ENCODE assay signal across 9 cellular contexts in the genomic region with DNA sequence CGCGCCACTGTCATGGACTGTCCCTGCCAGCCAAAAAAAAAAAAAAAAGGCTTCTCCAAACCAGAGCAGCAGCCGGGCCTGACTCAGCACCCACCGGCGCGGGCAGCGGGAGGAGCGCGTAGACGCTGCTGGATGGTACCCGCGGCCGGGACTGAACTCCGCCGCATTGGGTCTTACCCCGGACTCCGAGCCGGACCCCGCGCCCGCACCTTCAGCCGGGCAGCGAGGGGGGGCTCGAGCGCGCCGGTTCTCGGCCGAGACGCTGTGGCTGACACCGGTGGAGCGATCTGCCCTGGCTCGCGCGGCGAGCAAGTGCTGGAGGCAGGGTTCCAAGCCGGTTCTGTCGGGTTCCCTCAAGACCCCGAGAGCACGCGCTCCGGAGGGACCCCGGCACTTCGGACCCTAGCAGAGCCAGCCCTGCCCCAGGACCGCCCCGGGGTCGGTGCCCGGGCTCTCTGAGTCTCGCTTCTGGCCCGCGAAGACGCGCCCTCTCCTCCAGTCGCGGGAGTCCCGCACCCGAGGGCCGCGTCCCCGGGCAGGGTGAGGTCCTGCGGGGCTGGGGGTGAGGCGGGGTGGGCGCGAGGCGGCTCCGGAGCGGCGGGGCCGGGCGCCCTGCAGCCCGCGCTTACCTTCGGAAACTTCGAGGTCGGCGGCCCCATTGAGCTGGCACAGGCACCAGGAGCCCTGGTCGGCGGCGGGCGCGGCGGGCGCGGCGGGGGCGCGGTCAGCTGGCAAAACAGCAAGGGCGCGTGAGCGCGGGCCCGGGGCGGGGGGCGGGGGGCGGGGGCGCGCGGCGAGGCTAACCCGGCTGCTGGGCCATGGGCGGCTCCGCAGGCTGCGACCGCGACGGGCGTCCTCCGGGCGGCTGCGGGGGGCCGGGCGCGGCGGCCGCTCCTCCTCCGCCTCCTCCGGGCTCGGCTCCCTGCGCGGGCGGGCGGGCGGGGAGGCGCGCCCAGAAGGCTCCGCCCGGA. TPM values are rescaled to one million over a fixed set of nuclear protein-coding genes. Genes with fewer than 3 reads are reported as not detected.
A peak's percentile ranks its signal among the peaks of the same experiment; 100 is the strongest.
DNase-seq lines count a peak whose midpoint lies in the region; ATAC-seq, FAIRE-seq and TF ChIP-seq lines count a peak whose summit lies in the region.
"Had no signal": no experiment of that assay in that cellular context is flagged by ENCODE, and none has a peak within 500 bp of the region (broad histone marks: within the 10 kb centered on the region; RNA-seq: fewer than 3 reads in every experiment).

No MANE protein-coding gene starts in this region.

- H3K9ac ChIP-seq in H9 (ENCODE audit: extremely low read depth, insufficient read length, low read length) (no peak overlapping the region), mesenchymal stem cell (ENCODE audit: low read length) (no peak overlapping the region)
- H3K9ac ChIP-seq: KMS-11 had no signal

- peaks cover 4% of the 10 kb centered on the region for H3K23me2 ChIP-seq in H9 (ENCODE audit: insufficient read length, low read depth, low read length, poor library complexity, severe bottlenecking)

- no peak for TF ChIP-seq POLR2A in A549 (IDR thresholded peaks at IDR 0.05; ENCODE audit: low read length)

- no peak overlapping the region for H3T11ph ChIP-seq in H9 (ENCODE audit: low read length)

- no peaks in the 10 kb centered on the region for H3K9me3 ChIP-seq in A549
- no peaks in the 10 kb centered on the region for H3K9me3 ChIP-seq in H9 (ENCODE audit: control insufficient read depth, low read depth, low read length)
- H3K9me3 ChIP-seq in mesenchymal stem cell (ENCODE audit: control insufficient read depth, low read length): peaks cover 4% of the 10 kb centered on the region
- no peaks in the 10 kb centered on the region; the same call in 1 of the 2 replicates for H3K9me3 ChIP-seq in Caco-2

- DNase-seq in A549 (ENCODE audit: low read depth in 1 of 2, low spot score in 1 of 2) (peak in 1 of 2 experiments; percentile 43), H9 (no peak), coronary artery (ENCODE audit: low spot score) (no peak), mesenchymal stem cell (peak; percentile 7), Caco-2 (no peak), NOMO-1 (lab: John Stamatoyannopoulos, UW; ENCODE audit: unreplicated experiment in 2 of 2) (no peak), posterior vena cava (ENCODE audit: low spot score) (no peak)

- H3K4me1 Mint-ChIP-seq in H9 (peaks cover 6 to 19% of the 10 kb centered on the region in 2 experiments; a peak in 2 of 4 replicates), Caco-2 (ENCODE audit: low read depth, unreplicated experiment) (no peaks in the 10 kb centered on the region)

- H3K4me1 ChIP-seq in A549: peaks cover 6% of the 10 kb centered on the region
- no peaks in the 10 kb centered on the region for H3K4me1 ChIP-seq in H9 (ENCODE audit: insufficient read depth, low read length)
- H3K4me1 ChIP-seq in mesenchymal stem cell (ENCODE audit: control insufficient read depth, insufficient read depth, low read depth, low read length): peaks cover 18% of the 10 kb centered on the region
- no peaks in the 10 kb centered on the region for H3K4me1 ChIP-seq in Caco-2

- TF ChIP-seq CTCF in A549 (IDR thresholded peaks at IDR 0.05): no peak
- TF ChIP-seq CTCF in H9 (conservative IDR thresholded peaks at IDR 0.05): no peak
- TF ChIP-seq CTCF in coronary artery (IDR thresholded peaks at IDR 0.05): no peak
- no peak for TF ChIP-seq CTCF in Caco-2 (IDR thresholded peaks at IDR 0.05; ENCODE audit: insufficient read depth in 1 of 2, low read depth in 1 of 2, low read length in 1 of 2, severe bottlenecking in 1 of 2, unreplicated experiment in 1 of 2)

- no peak overlapping the region for H4K5ac ChIP-seq in H9 (ENCODE audit: insufficient read length, low read depth, low read length)

- H2BK15ac ChIP-seq in H9 (ENCODE audit: low read depth, low read length): no peak overlapping the region
- no peak overlapping the region for H2BK15ac ChIP-seq in mesenchymal stem cell (ENCODE audit: low read depth, poor library complexity, severe bottlenecking)

- ATAC-seq in A549: peak; percentile 39 to 69; a peak in 5 of 6 replicates
- ATAC-seq in GM19023 (IDR thresholded peaks at IDR 0.05; ENCODE audit: unreplicated experiment): no peak

- H4K8ac ChIP-seq in H9 (replicated peaks; ENCODE audit: insufficient read length, low read depth, low read length) (no peak overlapping the region), mesenchymal stem cell (ENCODE audit: low read length) (no peak overlapping the region)

- no peak overlapping the region for H3K18ac ChIP-seq in H9 (ENCODE audit: insufficient read length, low read depth, low read length)
- H3K18ac ChIP-seq in mesenchymal stem cell (ENCODE audit: low read depth in 1 of 2, low read length in 2 of 2): no peak overlapping the region

- H3K36me3 ChIP-seq in mesenchymal stem cell (ENCODE audit: control insufficient read depth in 1 of 2, insufficient read depth in 2 of 2, low read depth in 1 of 2, low read length in 2 of 2) (peaks cover 0 to 2% of the 10 kb centered on the region in 2 experiments), Caco-2 (ENCODE audit: control insufficient read depth, insufficient read depth, low read length) (no peaks in the 10 kb centered on the region)

- H3K27ac ChIP-seq in A549: peak overlapping the region; percentile 52 to 71; a peak in 5 of 6 replicates
- no peak overlapping the region for H3K27ac ChIP-seq in H9 (ENCODE audit: insufficient read length, low read depth, low read length)
- no peak overlapping the region for H3K27ac ChIP-seq in coronary artery
- no peak overlapping the region for H3K27ac ChIP-seq in mesenchymal stem cell (ENCODE audit: low read length, poor library complexity, severe bottlenecking)
- H3K27ac ChIP-seq: KMS-11 had no signal

- H4K20me1 ChIP-seq in H9 (ENCODE audit: control insufficient read depth, insufficient read depth, insufficient read length): no peaks in the 10 kb centered on the region

- POLR2A ChIA-PET in A549 (lab: Yijun Ruan, JAX) (no interaction called here), Caco-2 (lab: Charles Lee) (no interaction called here)

- no peak overlapping the region for H2BK5ac ChIP-seq in H9 (ENCODE audit: insufficient read length, low read length)
- H2BK5ac ChIP-seq in mesenchymal stem cell (ENCODE audit: low read depth, low read length, poor library complexity, severe bottlenecking): no peak overlapping the region

- H2BK120ac ChIP-seq in H9 (ENCODE audit: low read depth, low read length, poor library complexity, severe bottlenecking): no peak overlapping the region
- no peak overlapping the region for H2BK120ac ChIP-seq in mesenchymal stem cell (ENCODE audit: low read depth, low read length)

- H3K4me3 ChIP-seq in A549 (peak overlapping the region; percentile 56), coronary artery (peak overlapping the region; percentile 75), mesenchymal stem cell (ENCODE audit: insufficient read depth in 1 of 2, low read depth in 1 of 2, low read length in 2 of 2) (peak overlapping the region; percentile 29 to 61), Caco-2 (ENCODE audit: low read depth, low read length) (no peak overlapping the region)

- H3K36me3 Mint-ChIP-seq in H9 (ENCODE audit: insufficient read depth in 1 of 3, low read depth in 3 of 3) (no peaks in the 10 kb centered on the region; a peak in 1 of 7 replicates), Caco-2 (ENCODE audit: insufficient read depth, unreplicated experiment) (no peaks in the 10 kb centered on the region)

- no peak overlapping the region for H3K23ac ChIP-seq in H9 (ENCODE audit: insufficient read length, low read depth, low read length)
- H3K23ac ChIP-seq in mesenchymal stem cell (ENCODE audit: low read length in 2 of 2): peak overlapping the region in 1 of 2 experiments; percentile 65

- no peak overlapping the region for H3K14ac ChIP-seq in H9 (ENCODE audit: insufficient read depth, low read length)
- H3K14ac ChIP-seq in mesenchymal stem cell (ENCODE audit: low read length in 2 of 2): no peak overlapping the region

- TF ChIP-seq EP300 in A549 (IDR thresholded peaks at IDR 0.05): no peak

- WGBS in A549 (ENCODE audit: missing lambda C conversion rate): 22% methylated on average over 7 of the region's 127 CpGs
- WGBS in H9 (ENCODE audit: extremely low coverage, insufficient read length, low lambda C conversion rate): no CpG with 5 or more reads among the region's 127 CpGs
- 5% methylated on average over 45 of the region's 127 CpGs for WGBS in mesenchymal stem cell

- intact Hi-C loops in Caco-2 (cut with micrococcal nuclease; ENCODE audit: unreplicated experiment): no loop called here
- intact Hi-C loops in posterior vena cava (cut with DNase I): no loop called here

- H2BK20ac ChIP-seq in H9 (ENCODE audit: low read depth, low read length, poor library complexity, severe bottlenecking): no peak overlapping the region

- H3K79me1 ChIP-seq in H9 (ENCODE audit: insufficient read depth, low read depth, low read length, poor library complexity, severe bottlenecking): no peaks in the 10 kb centered on the region
- no peaks in the 10 kb centered on the region for H3K79me1 ChIP-seq in mesenchymal stem cell (replicated peaks; ENCODE audit: low read length, poor library complexity, severe bottlenecking)

- no peaks in the 10 kb centered on the region for H3K9me3 Mint-ChIP-seq in H9
- no peaks in the 10 kb centered on the region for H3K9me3 Mint-ChIP-seq in Caco-2 (ENCODE audit: unreplicated experiment)

- H3K4ac ChIP-seq in H9 (ENCODE audit: low read depth, low read length) (no peak overlapping the region), mesenchymal stem cell (ENCODE audit: low read depth in 1 of 2, low read length in 2 of 2) (no peak overlapping the region)

- no TSS peak for BruUV-seq in Caco-2 (replicated peaks; lab: Mats Ljungman, UMichigan)

- H3K27ac Mint-ChIP-seq in H9 (no peak overlapping the region), Caco-2 (ENCODE audit: unreplicated experiment) (no peak overlapping the region)

- H3K4me3 Mint-ChIP-seq in H9 (peak overlapping the region; percentile 34 to 68; a peak in 2 of 5 replicates), Caco-2 (ENCODE audit: unreplicated experiment) (no peak overlapping the region)

- H2BK12ac ChIP-seq in H9 (ENCODE audit: insufficient read length, low read depth, low read length): no peak overlapping the region
- no peak overlapping the region for H2BK12ac ChIP-seq in mesenchymal stem cell (ENCODE audit: low read length in 2 of 2)

- H4K91ac ChIP-seq in H9 (ENCODE audit: insufficient read length, low read depth, low read length) (no peak overlapping the region), mesenchymal stem cell (ENCODE audit: low read length) (no peak overlapping the region)

- no peak for FAIRE-seq in A549 (lab: Jason Lieb, UNC)

- no peak for TF ChIP-seq RAD21 in A549 (conservative IDR thresholded peaks at IDR 0.05 in 1 of 2, IDR thresholded peaks at IDR 0.05 in 1 of 2)

- H3K27me3 ChIP-seq in H9 (ENCODE audit: insufficient read depth, low read length) (peaks cover 35% of the 10 kb centered on the region), mesenchymal stem cell (ENCODE audit: control insufficient read depth in 1 of 2, insufficient read depth in 1 of 2, low read length in 2 of 2) (peaks cover 66 to 77% of the 10 kb centered on the region in 2 experiments), Caco-2 (replicated peaks; ENCODE audit: control insufficient read depth, insufficient read depth, low read length) (no peaks in the 10 kb centered on the region; the same call in 1 of the 2 replicates)

- H3K27me3 Mint-ChIP-seq in H9 (ENCODE audit: low read depth) (peaks cover 94% of the 10 kb centered on the region), Caco-2 (ENCODE audit: insufficient read depth, unreplicated experiment) (peaks cover 30% of the 10 kb centered on the region)

- CTCF ChIA-PET in A549 (lab: Yijun Ruan, JAX) (interaction anchor here (1.2 to 1.7 kb wide), 2 partner anchors 11 to 17 kb away, joined by 3 to 6 read pairs; a partner anchor contains a TSS), Caco-2 (lab: Charles Lee) (interaction anchor here (0.8 kb wide), 1 partner anchor 381 kb away, joined by 4 read pairs; no protein-coding TSS in a partner anchor)

- H3K79me2 ChIP-seq in H9 (ENCODE audit: insufficient read depth, low read length): no peaks in the 10 kb centered on the region

- H3K4me2 ChIP-seq in A549 (peak overlapping the region; percentile 99), H9 (ENCODE audit: insufficient read depth, insufficient read length, low read length) (peak overlapping the region; percentile 48), mesenchymal stem cell (ENCODE audit: low read length, poor library complexity, severe bottlenecking) (peak overlapping the region; percentile 61)
- H3K4me2 ChIP-seq: KMS-11 had no signal

- no peak overlapping the region for H2AFZ ChIP-seq in H9 (ENCODE audit: low read length)
- H2AFZ ChIP-seq in mesenchymal stem cell (ENCODE audit: low read depth, low read length): no peak overlapping the region

- no peak overlapping the region for H3K56ac ChIP-seq in H9 (ENCODE audit: insufficient read length, low read depth, low read length)

- H2AK5ac ChIP-seq in H9 (ENCODE audit: insufficient read length, low read length) (no peak overlapping the region), mesenchymal stem cell (ENCODE audit: low read length, severe bottlenecking) (no peak overlapping the region)

RNA-seq across cellular contexts. Expression of a gene that starts 11.8 kb away (rescaled TPM):
- polyA plus RNA-seq in A549 (2011; rRNA removed) (6.3 and 6.5 TPM in 2 replicates), A549 (2017; fragmentation: RNase III; extraction: RNeasy Plus Mini Kit Qiagen cat#74134 plus additional on column Dnase treatment) (7.5 to 8.4 TPM (median 8.4 TPM) in 3 replicates)
- 6.2 and 8.4 TPM in 2 replicates for polyA plus RNA-seq in A549 (2012; cell fraction: cytosol; rRNA removed)
- polyA plus RNA-seq in A549 (2012; cell fraction: nucleus; rRNA removed): 17.8 and 25.6 TPM in 2 replicates
- 10.6 and 11.0 TPM in 2 replicates for polyA minus RNA-seq in A549 (2011; rRNA and poly(A)+ RNA removed)
- total RNA-seq in H9 (2021) (5.8 and 5.9 TPM in 2 replicates), Caco-2 (2022) (17.3 and 20.5 TPM in 2 replicates), posterior vena cava (10 to 100 TPM; 23.7 to 36.3 TPM)
- polyA plus RNA-seq in mesenchymal stem cell (2013, experiment 1 of 2): 43.3 TPM
- 44.0 TPM for polyA plus RNA-seq in mesenchymal stem cell (2013, experiment 2 of 2)

Comparison
In these comparisons a context has a peak if more than half of its experiments do, and no peak if none do; other contexts are left out.
1. H3K27ac ChIP-seq: peak in A549 (2 of 2); none in H9 (single experiment), coronary artery (0 of 2) and mesenchymal stem cell (single experiment).
2. H3K4me2 ChIP-seq: peak in every context shown above with its lines; median percentile 99 in A549; 61 in mesenchymal stem cell; 48 in H9.